In the genomic region with DNA sequence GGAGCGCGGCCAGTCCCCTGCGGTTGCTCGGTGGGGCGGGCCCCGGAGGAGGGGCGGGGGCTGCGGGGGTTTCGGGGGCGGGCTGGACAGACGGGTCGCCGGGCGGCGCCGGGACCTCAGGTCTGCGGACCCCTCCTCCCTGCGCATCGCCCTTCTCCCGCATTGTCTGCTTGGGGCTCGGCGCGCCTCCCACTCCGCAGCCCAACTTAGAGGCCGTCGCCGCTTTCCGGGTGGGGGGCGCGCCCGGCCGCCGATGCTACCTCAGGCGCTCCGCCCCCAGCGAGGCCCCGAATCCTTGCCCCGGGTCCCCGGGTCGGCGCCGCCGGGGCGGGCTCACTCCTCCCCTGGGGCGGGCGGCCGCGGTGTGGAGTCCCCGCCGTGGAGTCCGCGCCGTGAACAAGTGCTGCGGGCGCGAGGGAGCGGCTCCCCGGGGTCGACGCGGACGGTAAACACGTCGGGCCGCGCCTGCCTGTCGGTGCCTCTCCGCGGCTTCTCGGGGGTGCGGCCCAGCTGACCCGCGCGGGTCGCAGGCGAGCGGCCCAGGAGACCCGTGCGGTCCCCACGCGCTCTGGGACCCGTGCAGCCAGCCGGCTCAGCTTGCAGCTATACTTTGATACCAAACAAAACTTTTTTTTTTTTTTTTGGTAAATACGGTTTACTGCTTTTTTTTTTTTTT, we compare ENCODE assay signal across 8 cellular contexts. TPM values are rescaled to one million over a fixed set of nuclear protein-coding genes. Genes with fewer than 3 reads are reported as not detected.
DNase-seq lines count a peak whose midpoint lies in the region; ATAC-seq and TF ChIP-seq lines count a peak whose summit lies in the region.

No MANE protein-coding gene starts in this region.

- DNase-seq in AG10803 (ENCODE audit: low read depth) (peak; percentile 35), chondrocyte (ENCODE audit: low spot score) (no peak), lung (ENCODE audit: low spot score) (peak; percentile 32), NCI-H187 treated with DMSO at 0.1 percent for 48 hours (lab: John Stamatoyannopoulos, UW) (no peak)
- DNase-seq in activated CD4-positive, CD25-positive, alpha-beta regulatory T cell treated with anti-CD3 and anti-CD28 coated beads, Interleukin-2, amount 50 U/mL, for 16 hours (ENCODE audit: low read depth, low spot score): peak; percentile 26
- peak; percentile 14 to 39 for DNase-seq in stimulated activated CD8-positive, alpha-beta memory T cell treated with anti-CD3 and anti-CD28 coated beads, Interleukin-15, amount 100 ng/mL, for 4 hours (ENCODE audit: low read depth in 2 of 2)

- no peaks in the 10 kb centered on the region for H3K36me3 ChIP-seq in lung (ENCODE audit: control insufficient read depth in 2 of 2, insufficient read depth in 2 of 2, low read length in 2 of 2)

- no peak for TF ChIP-seq CTCF in AG10803 (conservative IDR thresholded peaks at IDR 0.05; ENCODE audit: low read length)
- peak; percentile 8 for TF ChIP-seq CTCF in chondrocyte (IDR thresholded peaks at IDR 0.05)
- no peak for TF ChIP-seq CTCF in lung (IDR thresholded peaks at IDR 0.05; ENCODE audit: control extremely low read depth, extremely low read depth)

- peak overlapping the region; percentile 98 to 99 for H3K27ac ChIP-seq in lung (ENCODE audit: low read depth in 1 of 2, low read length in 1 of 2)

- peak overlapping the region; percentile 91 for H3K4me3 Mint-ChIP-seq in chondrocyte (ENCODE audit: unreplicated experiment)

- H3K9me3 ChIP-seq in lung (ENCODE audit: control insufficient read depth in 2 of 2, insufficient read depth in 1 of 2, low read length in 1 of 2): no peaks in the 10 kb centered on the region

- 0% methylated on average over 46 to 84 of the region's 84 CpGs for WGBS in lung, 2 donors

- no peaks in the 10 kb centered on the region for H3K9me3 Mint-ChIP-seq in chondrocyte (ENCODE audit: low read depth)

- ATAC-seq in GM19395 (IDR thresholded peaks at IDR 0.05; ENCODE audit: unreplicated experiment) (peak; percentile 40), HG03520 (IDR thresholded peaks at IDR 0.05; ENCODE audit: unreplicated experiment) (peak; percentile 31), lung (ENCODE audit: insufficient read depth, low FRiP score) (peak; percentile 62)

- no peaks in the 10 kb centered on the region for H3K27me3 ChIP-seq in lung (ENCODE audit: control insufficient read depth, insufficient read depth)

- H3K27me3 Mint-ChIP-seq in chondrocyte (ENCODE audit: low read depth): no peaks in the 10 kb centered on the region

- H3K27ac Mint-ChIP-seq in chondrocyte (ENCODE audit: unreplicated experiment): peak overlapping the region; percentile 97

- H3K4me1 Mint-ChIP-seq in chondrocyte (ENCODE audit: low read depth): peaks cover 41% of the 10 kb centered on the region

- peaks cover 2 to 7% of the 10 kb centered on the region in 2 donors for H3K4me1 ChIP-seq in lung (ENCODE audit: control insufficient read depth in 2 of 2, insufficient read depth in 2 of 2, low read length in 2 of 2)

- H3K36me3 Mint-ChIP-seq in chondrocyte (ENCODE audit: low read depth): no peaks in the 10 kb centered on the region

- peak overlapping the region; percentile 75 for H3K4me3 ChIP-seq in AG10803 (ENCODE audit: low read length)
- peak overlapping the region; percentile 73 for H3K4me3 ChIP-seq in lung

RNA-seq across cellular contexts. Expression of a gene that starts 0.6 kb away (rescaled TPM):
- total RNA-seq in chondrocyte (80.6 to 134 TPM (median 81.3 TPM) in 3 replicates), lung (1,000 to 10,000 TPM in 1 of 2 donors, 100 to 1,000 TPM in 1; 392 to 1,115 TPM)
- polyA plus RNA-seq in lung: 100 to 1,000 TPM; 102 to 126 TPM

Comparison
In these comparisons a context has a peak if more than half of its experiments do, and no peak if none do; other contexts are left out.
1. DNase-seq: peak in AG10803 (single experiment), activated CD4-positive, CD25-positive, alpha-beta regulatory T cell treated with anti-CD3 and anti-CD28 coated beads, Interleukin-2, amount 50 U/mL, for 16 hours (single experiment), lung (single experiment) and stimulated activated CD8-positive, alpha-beta memory T cell treated with anti-CD3 and anti-CD28 coated beads, Interleukin-15, amount 100 ng/mL, for 4 hours (2 of 2); none in chondrocyte (single experiment) and NCI-H187 treated with DMSO at 0.1 percent for 48 hours (single experiment).
2. Peak in every context shown above with its lines, with median percentiles within 50 percentile points of each other: ATAC-seq.